In the genomic region with DNA sequence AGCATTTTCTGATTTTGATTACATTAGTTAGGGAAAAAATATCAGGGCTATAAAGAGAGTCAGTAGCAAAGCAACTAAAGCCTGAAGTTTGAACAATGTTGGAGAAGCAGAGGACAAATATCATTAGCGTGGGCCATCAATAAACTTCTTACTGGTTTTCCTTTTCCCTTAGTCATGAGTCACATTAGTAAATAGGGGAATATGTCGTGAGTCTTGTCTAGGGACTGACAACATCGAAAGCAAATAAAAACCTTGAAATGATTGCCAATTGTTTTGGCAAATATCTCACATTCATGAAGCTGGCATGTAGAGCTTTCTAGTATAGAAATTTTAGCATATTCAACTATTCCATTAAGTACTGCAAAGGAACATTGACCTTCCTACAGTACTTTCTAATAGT, we compare ENCODE assay signal across 16 cellular contexts.
DNase-seq lines count a peak whose midpoint lies in the region; ATAC-seq and TF ChIP-seq lines count a peak whose summit lies in the region.
"Had no signal": no experiment of that assay in that cellular context is flagged by ENCODE, and none has a peak within 500 bp of the region (broad histone marks: within the 10 kb centered on the region; RNA-seq: fewer than 3 reads in every experiment).

No MANE protein-coding gene starts in this region.

- no peaks in the 10 kb centered on the region for H3F3A ChIP-seq in GM23338 (replicated peaks; ENCODE audit: low read depth)

- H3K4me3 ChIP-seq in GM23338 (no peak overlapping the region), RWPE2 (ENCODE audit: severe bottlenecking) (no peak overlapping the region), epithelial cell of esophagus (ENCODE audit: low read length) (no peak overlapping the region)

- H3K27ac ChIP-seq in 22Rv1 (peak overlapping the region; percentile 61), GM23338 (ENCODE audit: low read depth) (no peak overlapping the region), RWPE2 (ENCODE audit: poor library complexity, severe bottlenecking) (peak overlapping the region; percentile 96)
- H3K27ac ChIP-seq: C4-2B had no signal

- H3K27me3 Mint-ChIP-seq in GM23338 (ENCODE audit: insufficient read depth, low read depth, poor library complexity), result peaks cover 5% of the 10 kb centered on the region
- H3K27me3 Mint-ChIP-seq: CD4-positive, alpha-beta memory T cell; IgD-negative memory B cell had no signal

- DNase-seq in GM23338 (ENCODE audit: low spot score) (no peak), RWPE2 (ENCODE audit: low spot score) (no peak), epithelial cell of esophagus (ENCODE audit: low read depth) (peak; percentile 5), COLO668 (lab: John Stamatoyannopoulos, UW; ENCODE audit: unreplicated experiment) (no peak)
- no peak for DNase-seq in effector CD4-positive, alpha-beta T cell
- DNase-seq: BE2C; CD4-positive, alpha-beta memory T cell; COR-L47; DMS153; GF-D8; H7 had no signal

- H3K27me3 ChIP-seq in GM23338 (ENCODE audit: insufficient read depth) (no peaks in the 10 kb centered on the region), RWPE2 (ENCODE audit: insufficient read depth, poor library complexity, severe bottlenecking) (no peaks in the 10 kb centered on the region)
- H3K27me3 ChIP-seq: BE2C had no signal

- no peaks in the 10 kb centered on the region for H3K79me2 ChIP-seq in GM23338 (replicated peaks; ENCODE audit: insufficient read depth)

- peaks cover 5% of the 10 kb centered on the region; the same call in 2 of the 3 replicates for H3K36me3 Mint-ChIP-seq in GM23338 (ENCODE audit: low read depth)
- H3K36me3 Mint-ChIP-seq: CD4-positive, alpha-beta memory T cell; IgD-negative memory B cell had no signal

- H3K9me3 ChIP-seq in RWPE2 (ENCODE audit: severe bottlenecking), result peaks cover 3% of the 10 kb centered on the region
- H3K9me3 ChIP-seq: BE2C had no signal

- H2AFZ ChIP-seq in GM23338, result no peak overlapping the region

- H3K36me3 ChIP-seq in GM23338 (ENCODE audit: insufficient read depth) (no peaks in the 10 kb centered on the region), RWPE2 (ENCODE audit: low read depth) (no peaks in the 10 kb centered on the region)
- H3K36me3 ChIP-seq: BE2C had no signal

- H3K4me1 ChIP-seq in GM23338 (ENCODE audit: insufficient read depth), result no peaks in the 10 kb centered on the region
- peaks cover 34% of the 10 kb centered on the region for H3K4me1 ChIP-seq in RWPE2 (ENCODE audit: insufficient read depth, poor library complexity, severe bottlenecking)
- H3K4me1 ChIP-seq: BE2C had no signal

- no peak for TF ChIP-seq POLR2A in GM18505 (IDR thresholded peaks at IDR 0.05; ENCODE audit: borderline replicate concordance, extremely low read depth, insufficient read depth, insufficient read length)

- peaks cover 4% of the 10 kb centered on the region; the same call in 1 of the 3 replicates for H3K9me3 Mint-ChIP-seq in GM23338

- TF ChIP-seq CTCF in 22Rv1 (IDR thresholded peaks at IDR 0.05) (no peak), GM23338 (conservative IDR thresholded peaks at IDR 0.05; ENCODE audit: low read depth in 2 of 2) (no peak), RWPE2 (IDR thresholded peaks at IDR 0.05; ENCODE audit: poor library complexity, severe bottlenecking) (no peak), epithelial cell of esophagus (IDR thresholded peaks at IDR 0.05; ENCODE audit: insufficient read depth, low read depth, low read length, missing control alignments) (no peak)

- no peak overlapping the region for H3K4me3 Mint-ChIP-seq in GM23338
- H3K4me3 Mint-ChIP-seq: CD4-positive, alpha-beta memory T cell had no signal

- peaks cover 3% of the 10 kb centered on the region; the same call in 2 of the 3 replicates for H3K4me1 Mint-ChIP-seq in GM23338
- H3K4me1 Mint-ChIP-seq: CD4-positive, alpha-beta memory T cell; IgD-negative memory B cell had no signal

- ATAC-seq in GM23338, result no peak
- no peak for ATAC-seq in RWPE2 (ENCODE audit: low read depth)
- no peak for ATAC-seq in GM18505 (IDR thresholded peaks at IDR 0.05; ENCODE audit: unreplicated experiment)
- no peak for ATAC-seq in GM21723 (IDR thresholded peaks at IDR 0.05; ENCODE audit: unreplicated experiment)

- H3K4me2 ChIP-seq in GM23338, result no peak overlapping the region

- H4K20me1 ChIP-seq in GM23338 (replicated peaks; ENCODE audit: insufficient read depth), result no peaks in the 10 kb centered on the region

- H3K27ac Mint-ChIP-seq in GM23338, result 0 out of 2 replicates have a peak overlapping the region, but pooled peaks have one; percentile 26
- H3K27ac Mint-ChIP-seq: CD4-positive, alpha-beta memory T cell; IgD-negative memory B cell had no signal

- H3K9me2 ChIP-seq in GM23338 (ENCODE audit: insufficient read depth), result 0 out of 2 replicates have a peak, but pooled peaks cover 12% of the 10 kb centered on the region

TF ChIP-seq in GM23338, 12 proteins besides CTCF, POLR2A, EP300 and RAD21 (continues in another document):
- TF ChIP-seq, protein P1, sequence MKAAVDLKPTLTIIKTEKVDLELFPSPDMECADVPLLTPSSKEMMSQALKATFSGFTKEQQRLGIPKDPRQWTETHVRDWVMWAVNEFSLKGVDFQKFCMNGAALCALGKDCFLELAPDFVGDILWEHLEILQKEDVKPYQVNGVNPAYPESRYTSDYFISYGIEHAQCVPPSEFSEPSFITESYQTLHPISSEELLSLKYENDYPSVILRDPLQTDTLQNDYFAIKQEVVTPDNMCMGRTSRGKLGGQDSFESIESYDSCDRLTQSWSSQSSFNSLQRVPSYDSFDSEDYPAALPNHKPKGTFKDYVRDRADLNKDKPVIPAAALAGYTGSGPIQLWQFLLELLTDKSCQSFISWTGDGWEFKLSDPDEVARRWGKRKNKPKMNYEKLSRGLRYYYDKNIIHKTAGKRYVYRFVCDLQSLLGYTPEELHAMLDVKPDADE (IDR thresholded peaks at IDR 0.05), result no peak
- TF ChIP-seq JUNB (IDR thresholded peaks at IDR 0.05; ENCODE audit: unreplicated experiment) (no peak), ZNF114 (CRISPR knock-in tag; IDR thresholded peaks at IDR 0.05) (no peak), CREB1 (CRISPR knock-in tag; IDR thresholded peaks at IDR 0.05; ENCODE audit: low read depth) (no peak)
- TF ChIP-seq, protein P2, sequence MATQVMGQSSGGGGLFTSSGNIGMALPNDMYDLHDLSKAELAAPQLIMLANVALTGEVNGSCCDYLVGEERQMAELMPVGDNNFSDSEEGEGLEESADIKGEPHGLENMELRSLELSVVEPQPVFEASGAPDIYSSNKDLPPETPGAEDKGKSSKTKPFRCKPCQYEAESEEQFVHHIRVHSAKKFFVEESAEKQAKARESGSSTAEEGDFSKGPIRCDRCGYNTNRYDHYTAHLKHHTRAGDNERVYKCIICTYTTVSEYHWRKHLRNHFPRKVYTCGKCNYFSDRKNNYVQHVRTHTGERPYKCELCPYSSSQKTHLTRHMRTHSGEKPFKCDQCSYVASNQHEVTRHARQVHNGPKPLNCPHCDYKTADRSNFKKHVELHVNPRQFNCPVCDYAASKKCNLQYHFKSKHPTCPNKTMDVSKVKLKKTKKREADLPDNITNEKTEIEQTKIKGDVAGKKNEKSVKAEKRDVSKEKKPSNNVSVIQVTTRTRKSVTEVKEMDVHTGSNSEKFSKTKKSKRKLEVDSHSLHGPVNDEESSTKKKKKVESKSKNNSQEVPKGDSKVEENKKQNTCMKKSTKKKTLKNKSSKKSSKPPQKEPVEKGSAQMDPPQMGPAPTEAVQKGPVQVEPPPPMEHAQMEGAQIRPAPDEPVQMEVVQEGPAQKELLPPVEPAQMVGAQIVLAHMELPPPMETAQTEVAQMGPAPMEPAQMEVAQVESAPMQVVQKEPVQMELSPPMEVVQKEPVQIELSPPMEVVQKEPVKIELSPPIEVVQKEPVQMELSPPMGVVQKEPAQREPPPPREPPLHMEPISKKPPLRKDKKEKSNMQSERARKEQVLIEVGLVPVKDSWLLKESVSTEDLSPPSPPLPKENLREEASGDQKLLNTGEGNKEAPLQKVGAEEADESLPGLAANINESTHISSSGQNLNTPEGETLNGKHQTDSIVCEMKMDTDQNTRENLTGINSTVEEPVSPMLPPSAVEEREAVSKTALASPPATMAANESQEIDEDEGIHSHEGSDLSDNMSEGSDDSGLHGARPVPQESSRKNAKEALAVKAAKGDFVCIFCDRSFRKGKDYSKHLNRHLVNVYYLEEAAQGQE (IDR thresholded peaks at IDR 0.05; ENCODE audit: unreplicated experiment), result no peak
